In the genomic region with DNA sequence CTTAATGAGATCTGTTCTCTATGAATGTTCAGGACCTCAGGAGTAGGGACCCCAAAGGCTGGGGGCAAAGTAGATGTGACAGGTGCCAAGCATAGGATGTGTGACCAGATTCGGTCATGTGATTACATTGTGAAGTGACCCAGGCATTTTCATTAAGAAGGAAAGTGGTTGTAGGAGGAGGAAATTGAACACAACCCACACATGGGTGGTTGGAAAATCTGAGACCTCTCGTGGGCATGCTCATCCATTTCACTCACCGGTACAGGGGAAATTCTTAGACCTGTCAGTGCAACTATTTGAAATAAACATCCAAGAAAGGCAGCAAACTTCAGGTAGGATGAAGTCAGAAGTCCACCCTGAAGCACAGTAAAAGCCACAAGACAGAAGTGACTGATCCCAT, we compare ENCODE assay signal across 1 cellular context.
TF ChIP-seq lines count a peak whose summit lies in the region.

No MANE protein-coding gene starts in this region.

TF ChIP-seq in HepG2, 621 proteins besides CTCF, POLR2A, EP300 and RAD21:
- no peak for TF ChIP-seq ZNF143 (CRISPR knock-in tag; IDR thresholded peaks at IDR 0.05)
- TF ChIP-seq ZFX (CRISPR knock-in tag; IDR thresholded peaks at IDR 0.05; ENCODE audit: low read depth): no peak
- no peak for TF ChIP-seq SP4 (CRISPR knock-in tag; IDR thresholded peaks at IDR 0.05)
- no peak for TF ChIP-seq SALL1 (CRISPR knock-in tag; IDR thresholded peaks at IDR 0.05)
- no peak for TF ChIP-seq ZNF788 (CRISPR knock-in tag; IDR thresholded peaks at IDR 0.05; ENCODE audit: borderline replicate concordance)
- TF ChIP-seq ZNF225 (CRISPR knock-in tag; IDR thresholded peaks at IDR 0.05): no peak
- no peak for TF ChIP-seq CHCHD3 (CRISPR knock-in tag; IDR thresholded peaks at IDR 0.05)
- no peak for TF ChIP-seq XRCC5 (optimal IDR thresholded peaks at IDR 0.05; ENCODE audit: low read length)
- TF ChIP-seq DR1 (CRISPR knock-in tag; IDR thresholded peaks at IDR 0.05): no peak
- no peak for TF ChIP-seq ZNF350 (CRISPR knock-in tag; IDR thresholded peaks at IDR 0.05; ENCODE audit: borderline replicate concordance, low read depth)
- no peak for TF ChIP-seq ZNF850 (CRISPR knock-in tag; conservative IDR thresholded peaks at IDR 0.05)
- no peak for TF ChIP-seq ZNF567 (CRISPR knock-in tag; IDR thresholded peaks at IDR 0.05; ENCODE audit: borderline replicate concordance)
- TF ChIP-seq IRF9 (CRISPR knock-in tag; IDR thresholded peaks at IDR 0.05; ENCODE audit: borderline replicate concordance): no peak
- no peak for TF ChIP-seq JUN (CRISPR knock-in tag; IDR thresholded peaks at IDR 0.05)
- no peak for TF ChIP-seq KAT7 (CRISPR knock-in tag; IDR thresholded peaks at IDR 0.05; ENCODE audit: borderline replicate concordance)
